ENCODE assay signal across 1 cellular context in the genomic region with DNA sequence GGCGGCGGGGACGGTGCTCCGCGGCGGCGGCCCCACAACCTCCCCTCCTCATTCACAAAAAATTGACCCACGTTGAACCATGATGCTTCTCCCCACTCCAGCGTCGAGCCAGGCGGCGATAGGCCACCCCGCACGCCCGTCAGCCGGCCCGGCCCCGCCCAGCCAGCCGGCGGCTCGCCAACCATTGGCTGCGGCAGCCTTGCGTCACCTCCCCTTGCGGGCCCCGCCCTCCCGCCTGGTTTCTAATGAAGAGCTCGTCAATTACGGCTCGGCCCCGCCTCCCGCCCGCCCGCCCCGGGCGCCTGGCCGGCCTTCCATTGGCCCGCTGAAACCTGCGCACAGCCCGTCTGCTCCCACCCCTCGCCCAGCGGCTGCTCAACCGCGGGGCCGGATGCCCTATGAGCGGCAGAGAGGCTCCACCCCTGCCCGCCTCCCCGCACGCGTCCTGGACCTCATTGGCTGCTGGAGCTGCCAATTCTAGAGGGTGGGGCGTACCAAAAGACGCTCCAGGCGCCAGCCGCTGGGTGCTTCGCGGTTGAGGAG.
TF ChIP-seq lines count a peak whose summit lies in the region.

A gene (minus strand): TSS at position 114 of the 543 bp plus-strand sequence. CDS start 48,321 bp downstream, outside the sequence.

TF ChIP-seq in H1, 55 proteins besides CTCF, POLR2A, EP300 and RAD21:
- TF ChIP-seq CREB1 (IDR thresholded peaks at IDR 0.05) (peak; percentile 44; the same call in 1 of the 2 replicates), CEBPB (IDR thresholded peaks at IDR 0.05; ENCODE audit: low read depth, low read length) (peak; percentile 58), SP1 (IDR thresholded peaks at IDR 0.05; ENCODE audit: low read depth, low read length) (peak; percentile 91), CHD2 (IDR thresholded peaks at IDR 0.05; ENCODE audit: low read length) (peak; percentile 64; the same call in 1 of the 2 replicates), HDAC2 (IDR thresholded peaks at IDR 0.05; ENCODE audit: borderline replicate concordance in 1 of 2, low read depth in 2 of 2, low read length in 2 of 2) (no peak), SP2 (IDR thresholded peaks at IDR 0.05; ENCODE audit: low read length) (peak; percentile 50), NRF1 (IDR thresholded peaks at IDR 0.05; ENCODE audit: low read depth, low read length) (peak; percentile 27), GABPA (IDR thresholded peaks at IDR 0.05; ENCODE audit: borderline replicate concordance, insufficient read depth, low read length) (no peak)
